9 cellular contexts compared by ENCODE assay signal in the genomic region with DNA sequence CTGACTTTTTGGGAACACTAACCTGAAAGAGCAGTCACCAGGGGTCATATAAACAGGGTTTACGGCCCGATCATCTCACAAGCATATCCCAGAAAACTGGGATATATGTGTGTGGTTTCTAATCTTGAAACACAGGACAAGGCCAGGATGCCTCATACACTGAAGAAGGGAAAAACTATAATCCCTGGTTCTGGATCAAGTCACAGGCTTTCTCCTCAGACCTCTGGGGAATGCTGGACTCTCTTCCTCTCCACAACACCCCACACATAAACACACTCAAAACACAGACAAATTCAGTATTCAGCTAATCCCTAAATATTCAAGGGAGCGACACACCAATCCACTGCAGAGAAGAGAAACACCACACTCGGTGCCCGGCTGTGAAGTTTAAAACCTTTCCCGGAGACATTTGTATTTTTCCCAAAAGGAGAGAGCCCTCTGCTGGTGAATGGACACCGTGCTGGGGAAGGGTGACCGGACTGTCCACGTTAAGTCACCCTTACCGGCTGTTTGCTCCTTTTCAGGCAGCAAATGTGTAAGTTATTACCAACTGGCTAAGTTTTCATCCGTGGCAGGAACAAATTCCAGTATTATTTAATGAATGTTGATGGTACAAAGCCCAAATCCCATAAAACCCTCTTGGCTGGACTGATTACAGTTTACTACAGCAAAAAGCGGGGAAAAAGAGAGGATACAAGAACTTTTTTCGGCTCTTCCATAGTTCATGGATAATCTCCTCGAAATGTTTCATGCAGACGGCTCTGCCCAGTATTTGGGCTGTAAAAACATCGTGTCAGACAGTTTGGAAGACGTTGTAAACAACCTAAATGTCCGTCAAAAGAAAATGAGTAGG.
DNase-seq lines count a peak whose midpoint lies in the region; ATAC-seq, FAIRE-seq and TF ChIP-seq lines count a peak whose summit lies in the region.
"Had no signal": no experiment of that assay in that cellular context is flagged by ENCODE, and none has a peak within 500 bp of the region (broad histone marks: within the 10 kb centered on the region; RNA-seq: fewer than 3 reads in every experiment).

No MANE protein-coding gene starts in this region.

- H3K4me3 Mint-ChIP-seq in HFFc6 (peak overlapping the region; percentile 68), immature natural killer cell (peak overlapping the region in 1 of 5 donors; percentile 11)
- H3K4me3 Mint-ChIP-seq: activated B cell treated with CpG ODN at 0.5 μM for 24 hours had no signal

- in situ Hi-C loops in Panc1 (cut with HindIII; ENCODE audit: low pct_unique_long_range_greater_than_20kb, low sequenced_read_pairs) = no loop called here

- H3K27ac Mint-ChIP-seq in HFFc6 (no peak overlapping the region), immature natural killer cell (peak overlapping the region in 1 of 6 donors; percentile 43)
- H3K27ac Mint-ChIP-seq: activated B cell treated with CpG ODN at 0.5 μM for 24 hours had no signal

- CTCF ChIA-PET in Panc1 (lab: Charles Lee) = no interaction called here

- no peak for DNase-seq in D721Med (ENCODE audit: insufficient read length, low spot score)
- DNase-seq in HFFc6 = peak; percentile 58
- peak; percentile 52 for DNase-seq in Panc1 (ENCODE audit: low read depth, low spot score)
- DNase-seq in dermis blood vessel endothelial cell = peak; percentile 72
- DNase-seq in lower leg skin (ENCODE audit: low spot score in 2 of 2) = peak; percentile 80 to 93
- DNase-seq in tibial nerve (ENCODE audit: low spot score in 2 of 2) = peak; percentile 44 to 89
- no peak for DNase-seq in immature natural killer cell
- DNase-seq: activated B cell treated with CpG ODN at 0.5 μM for 24 hours had no signal

- TF ChIP-seq CTCF in D721Med (IDR thresholded peaks at IDR 0.05; ENCODE audit: insufficient read depth, missing control alignments) (peak; percentile 82), HFFc6 (IDR thresholded peaks at IDR 0.05) (peak; percentile 90), Panc1 (IDR thresholded peaks at IDR 0.05) (peak; percentile 94), lower leg skin (IDR thresholded peaks at IDR 0.05) (peak in 1 of 3 donors; percentile 55), tibial nerve (IDR thresholded peaks at IDR 0.05) (peak; percentile 68 to 82 (median 76))

- POLR2A ChIA-PET in Panc1 (lab: Charles Lee) = no interaction called here

- H3K9me3 ChIP-seq in Panc1 (ENCODE audit: control insufficient read depth, insufficient read depth, low read depth, low read length) (no peaks in the 10 kb centered on the region), tibial nerve (no peaks in the 10 kb centered on the region)

- intact Hi-C loops in Panc1 (cut with micrococcal nuclease; ENCODE audit: unreplicated experiment) = loop anchor here (5.0 kb wide), 1 partner anchor 676 kb away; no protein-coding TSS in a partner anchor
- intact Hi-C loops in lower leg skin (cut with DNase I; ENCODE audit: low total_unique reads) = loop anchor here (5.0 kb wide), 1 partner anchor 676 kb away; no protein-coding TSS in a partner anchor

- H3K27me3 ChIP-seq in Panc1 (ENCODE audit: control insufficient read depth, insufficient read depth, low read length) (no peaks in the 10 kb centered on the region), tibial nerve (no peaks in the 10 kb centered on the region)

- H3K4me1 ChIP-seq in Panc1 (ENCODE audit: control insufficient read depth, insufficient read depth, low read length) = no peaks in the 10 kb centered on the region
- peaks cover 0 to 14% (median 0%) of the 10 kb centered on the region in 4 donors for H3K4me1 ChIP-seq in tibial nerve

- peaks cover 2% of the 10 kb centered on the region; the same call in 1 of the 2 replicates for H3K27me3 Mint-ChIP-seq in HFFc6 (ENCODE audit: insufficient read depth)
- H3K27me3 Mint-ChIP-seq in immature natural killer cell (ENCODE audit: low read depth in 3 of 3) = peaks cover 0 to 1% (median 0%) of the 10 kb centered on the region in 3 donors
- H3K27me3 Mint-ChIP-seq: activated B cell treated with CpG ODN at 0.5 μM for 24 hours had no signal

- FAIRE-seq in D721Med (lab: Jason Lieb, UNC) = no peak

- ATAC-seq in Panc1 = peak; percentile 95
- ATAC-seq in HG03354 (IDR thresholded peaks at IDR 0.05; ENCODE audit: poor library complexity, severe bottlenecking, unreplicated experiment) = no peak

- H3K36me3 ChIP-seq in Panc1 (ENCODE audit: control insufficient read depth, insufficient read depth, low read length) (no peaks in the 10 kb centered on the region), tibial nerve (no peaks in the 10 kb centered on the region)

- H3K4me1 Mint-ChIP-seq in HFFc6 (ENCODE audit: low read depth) (peaks cover 11% of the 10 kb centered on the region), immature natural killer cell (no peaks in the 10 kb centered on the region)

- TF ChIP-seq POLR2A in lower leg skin (IDR thresholded peaks at IDR 0.05) (no peak), tibial nerve (IDR thresholded peaks at IDR 0.05) (no peak)

- WGBS in lower leg skin, 2 donors = 37 to 41% methylated on average over 18 of the region's 18 CpGs
- WGBS in tibial nerve, 2 donors = 33 to 37% methylated on average over 18 of the region's 18 CpGs

- H3K36me3 Mint-ChIP-seq in HFFc6 (ENCODE audit: low read depth) = no peaks in the 10 kb centered on the region
- H3K36me3 Mint-ChIP-seq in immature natural killer cell = no peaks in the 10 kb centered on the region

- TF ChIP-seq EP300 in tibial nerve (IDR thresholded peaks at IDR 0.05) = peak in 1 of 2 donors; percentile 41

- H3K9me3 Mint-ChIP-seq in HFFc6 = no peaks in the 10 kb centered on the region
- H3K9me3 Mint-ChIP-seq in immature natural killer cell = no peaks in the 10 kb centered on the region
- H3K9me3 Mint-ChIP-seq: activated B cell treated with CpG ODN at 0.5 μM for 24 hours had no signal

- H3K27ac ChIP-seq in Panc1 (ENCODE audit: low read length) (no peak overlapping the region), tibial nerve (peak overlapping the region in 2 of 4 donors; percentile 52 to 60)

- H3K4me3 ChIP-seq in Panc1 (ENCODE audit: low read depth in 2 of 2, low read length in 2 of 2) (no peak overlapping the region), lower leg skin (ENCODE audit: low read depth, poor library complexity, severe bottlenecking) (no peak overlapping the region), tibial nerve (no peak overlapping the region)

- no TSS peak for BruUV-seq in Panc1 (replicated peaks; lab: Mats Ljungman, UMichigan)

Comparison
In these comparisons a context has a peak if more than half of its experiments do, and no peak if none do; other contexts are left out.
1. DNase-seq: peak in HFFc6 (single experiment), Panc1 (single experiment), dermis blood vessel endothelial cell (single experiment), lower leg skin (2 of 2) and tibial nerve (2 of 2); none in D721Med (single experiment) and immature natural killer cell (0 of 3).